ENCODE assay signal across 8 cellular contexts in the genomic region with DNA sequence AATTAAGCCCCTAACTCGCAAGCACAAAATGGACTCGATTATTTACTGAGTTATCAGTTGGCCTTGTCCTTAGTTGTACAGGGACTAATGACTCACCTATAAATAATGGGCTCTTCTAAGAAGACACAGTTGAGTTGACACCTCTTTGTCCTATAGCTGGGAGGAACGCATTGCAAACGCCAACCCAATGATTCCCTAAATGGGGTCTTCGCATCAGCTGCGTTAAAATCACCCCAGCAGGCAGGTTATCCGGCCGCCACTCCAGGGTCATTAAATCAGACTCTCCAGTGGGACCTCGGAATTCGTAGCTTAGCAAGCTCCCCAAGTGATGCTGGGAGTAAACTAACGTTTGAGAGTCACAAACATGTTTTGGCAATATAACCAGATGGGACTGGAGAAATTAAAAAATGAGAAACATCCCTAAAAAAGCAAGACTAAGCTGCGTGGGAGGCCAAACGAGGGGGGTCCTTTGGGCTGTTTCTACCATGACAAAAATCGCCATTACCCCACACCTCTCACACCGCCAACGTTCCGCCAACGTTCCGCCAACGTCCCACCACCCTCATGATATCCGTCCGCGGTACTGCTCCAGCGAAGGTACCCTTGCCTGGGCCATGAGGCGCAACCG.
DNase-seq lines count a peak whose midpoint lies in the region; ATAC-seq and TF ChIP-seq lines count a peak whose summit lies in the region.

No MANE protein-coding gene starts in this region.

- no peaks in the 10 kb centered on the region for H3F3A ChIP-seq in OCI-LY1 (ENCODE audit: insufficient read depth, low read length)

- no peaks in the 10 kb centered on the region for H3K9me3 Mint-ChIP-seq in dendritic cell treated with granulocyte-macrophage colony-stimulating factor and Interleukin-4, amounts not matched to agents 40 ng/mL and 50 ng/mL, for 4 days
- no peaks in the 10 kb centered on the region for H3K9me3 Mint-ChIP-seq in nephron

- TF ChIP-seq CTCF in OCI-LY1 (IDR thresholded peaks at IDR 0.05; ENCODE audit: low read length), result no peak
- TF ChIP-seq CTCF in nephron (IDR thresholded peaks at IDR 0.05; ENCODE audit: unreplicated experiment in 3 of 3), result no peak

- H3K79me2 ChIP-seq in OCI-LY1 (ENCODE audit: insufficient read depth, low read length), result peaks cover 13% of the 10 kb centered on the region

- peak overlapping the region; percentile 74 for H3K9ac ChIP-seq in OCI-LY1 (ENCODE audit: low read length)

- peaks cover 43% of the 10 kb centered on the region for H3K4me1 ChIP-seq in OCI-LY1 (ENCODE audit: insufficient read depth, low read length, severe bottlenecking)

- intact Hi-C loops in dendritic cell treated with granulocyte-macrophage colony-stimulating factor and Interleukin-4, amounts not matched to agents 40 ng/mL and 50 ng/mL, for 4 days (cut with micrococcal nuclease), result no loop called here

- H3K4me2 ChIP-seq in OCI-LY1 (ENCODE audit: low read length), result peak overlapping the region; percentile 84

- H3K9me3 ChIP-seq in OCI-LY1 (ENCODE audit: low read length), result no peaks in the 10 kb centered on the region

- peak overlapping the region; percentile 95 for H3K27ac Mint-ChIP-seq in dendritic cell treated with granulocyte-macrophage colony-stimulating factor and Interleukin-4, amounts not matched to agents 40 ng/mL and 50 ng/mL, for 4 days
- peak overlapping the region; percentile 98 to 99 (median 99) for H3K27ac Mint-ChIP-seq in nephron

- peaks cover 53% of the 10 kb centered on the region for H3K4me1 Mint-ChIP-seq in dendritic cell treated with granulocyte-macrophage colony-stimulating factor and Interleukin-4, amounts not matched to agents 40 ng/mL and 50 ng/mL, for 4 days (ENCODE audit: low read depth)
- H3K4me1 Mint-ChIP-seq in nephron, result peaks cover 54% of the 10 kb centered on the region

- peak overlapping the region; percentile 85 for H3K4me3 Mint-ChIP-seq in dendritic cell treated with granulocyte-macrophage colony-stimulating factor and Interleukin-4, amounts not matched to agents 40 ng/mL and 50 ng/mL, for 4 days
- peak overlapping the region; percentile 90 to 97 (median 92) for H3K4me3 Mint-ChIP-seq in nephron

- H3K27me3 ChIP-seq in OCI-LY1 (ENCODE audit: insufficient read depth, low read length), result no peaks in the 10 kb centered on the region

- H3K36me3 ChIP-seq in OCI-LY1 (ENCODE audit: insufficient read depth, low read length), result peaks cover 19% of the 10 kb centered on the region; the same call in 1 of the 2 replicates

- peaks cover 7% of the 10 kb centered on the region for H3K27me3 Mint-ChIP-seq in dendritic cell treated with granulocyte-macrophage colony-stimulating factor and Interleukin-4, amounts not matched to agents 40 ng/mL and 50 ng/mL, for 4 days
- H3K27me3 Mint-ChIP-seq in nephron (ENCODE audit: low read depth), result no peaks in the 10 kb centered on the region

- H3K27ac ChIP-seq in OCI-LY1 (ENCODE audit: low read depth, low read length, poor library complexity, severe bottlenecking), result peak overlapping the region; percentile 72

- no peak overlapping the region for H2AFZ ChIP-seq in OCI-LY1 (ENCODE audit: low read length)

- H3K9me2 ChIP-seq in OCI-LY1 (ENCODE audit: low read depth, low read length), result no peaks in the 10 kb centered on the region

- peak overlapping the region; percentile 84 for H3K4me3 ChIP-seq in OCI-LY1 (ENCODE audit: low read depth, low read length, poor library complexity, severe bottlenecking)

- peak; percentile 60 for DNase-seq in ELR (ENCODE audit: low read depth)

- H4K20me1 ChIP-seq in OCI-LY1 (ENCODE audit: insufficient read depth, low read length), result no peaks in the 10 kb centered on the region

- H3K36me3 Mint-ChIP-seq in dendritic cell treated with granulocyte-macrophage colony-stimulating factor and Interleukin-4, amounts not matched to agents 40 ng/mL and 50 ng/mL, for 4 days (ENCODE audit: low read depth), result peaks cover 49% of the 10 kb centered on the region
- H3K36me3 Mint-ChIP-seq in nephron (ENCODE audit: low read depth), result peaks cover 14% of the 10 kb centered on the region

- ATAC-seq in GM18520 (IDR thresholded peaks at IDR 0.05; ENCODE audit: unreplicated experiment) (no peak), HG03439 (IDR thresholded peaks at IDR 0.05; ENCODE audit: unreplicated experiment) (no peak), GM18517 (IDR thresholded peaks at IDR 0.05; ENCODE audit: unreplicated experiment) (no peak), GM21423 (IDR thresholded peaks at IDR 0.05; ENCODE audit: unreplicated experiment) (no peak)
